In the genomic region with DNA sequence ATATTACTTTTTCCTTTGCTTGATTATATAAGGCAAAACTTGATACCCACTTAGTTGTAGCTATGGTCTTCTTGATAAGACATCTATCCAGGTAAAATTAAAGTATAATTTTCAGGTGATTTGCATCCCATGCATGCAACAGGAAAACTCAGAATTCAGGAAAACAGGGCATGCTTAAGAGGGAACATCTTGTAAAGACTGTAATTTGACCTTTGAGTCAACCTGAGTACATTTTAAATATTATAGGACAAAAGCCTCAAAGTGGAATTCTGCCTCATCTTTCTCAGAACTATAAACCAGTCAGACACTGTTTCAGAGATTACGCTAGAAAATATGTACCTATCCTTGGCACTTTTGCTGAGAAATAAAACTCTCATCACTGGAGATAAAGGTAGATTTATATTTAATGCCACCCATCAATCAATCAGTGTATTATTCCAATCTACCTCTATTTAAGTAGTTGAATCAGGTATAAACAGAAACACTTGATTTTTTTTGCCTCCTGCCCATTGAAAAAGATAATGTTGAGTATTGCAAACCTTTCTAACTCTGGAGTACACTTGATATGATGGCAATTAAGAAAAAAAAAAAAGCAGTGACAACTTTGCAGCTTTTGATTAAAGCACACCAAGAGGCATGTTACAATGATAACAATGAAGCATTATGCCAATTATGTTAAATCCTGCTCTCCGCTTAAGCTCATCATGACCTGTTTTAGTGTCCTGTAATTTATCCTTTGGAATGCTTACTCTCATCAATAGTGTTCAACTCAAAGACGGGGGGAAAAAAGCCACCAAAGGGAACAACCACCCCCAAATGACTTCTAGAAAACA, we compare ENCODE assay signal across 7 cellular contexts. TPM values are rescaled to one million over a fixed set of nuclear protein-coding genes. Genes with fewer than 3 reads are reported as not detected.
DNase-seq lines count a peak whose midpoint lies in the region; ATAC-seq and TF ChIP-seq lines count a peak whose summit lies in the region.

No MANE protein-coding gene starts in this region.

- TF ChIP-seq CTCF in RWPE2 (IDR thresholded peaks at IDR 0.05; ENCODE audit: poor library complexity, severe bottlenecking) = no peak
- TF ChIP-seq CTCF in fibroblast of lung (conservative IDR thresholded peaks at IDR 0.05 in 1 of 2, IDR thresholded peaks at IDR 0.05 in 1 of 2; ENCODE audit: low read depth in 1 of 2, low read length in 2 of 2) = no peak
- no peak for TF ChIP-seq CTCF in gastrocnemius medialis (IDR thresholded peaks at IDR 0.05 in 4 of 5, conservative IDR thresholded peaks at IDR 0.05 in 1 of 5)

- peaks cover 48% of the 10 kb centered on the region for H3K79me2 ChIP-seq in GM23248 (ENCODE audit: insufficient read depth)
- H3K79me2 ChIP-seq in fibroblast of lung (ENCODE audit: control insufficient read depth, insufficient read depth, low read length) = peaks cover 35% of the 10 kb centered on the region

- H3K9ac ChIP-seq in GM23248 = peak overlapping the region; percentile 97
- peak overlapping the region; percentile 94 for H3K9ac ChIP-seq in fibroblast of lung (ENCODE audit: insufficient read depth, low read length)

- intact Hi-C loops in gastrocnemius medialis (cut with DNase I; ENCODE audit: low total_unique reads) = loop anchor here (2.0 to 10.0 kb wide), 7 partner anchors 79 to 621 kb away; partner anchors contain the start of gene TXLNB

- H3K4me3 ChIP-seq in GM23248 (peak overlapping the region; percentile 97), RWPE2 (ENCODE audit: severe bottlenecking) (peak overlapping the region; percentile 63), fibroblast of lung (replicated peaks in 1 of 4; ENCODE audit: control extremely low read depth in 1 of 4, insufficient read depth in 1 of 4, low read depth in 3 of 4, low read length in 4 of 4) (peak overlapping the region; percentile 66 to 99 (median 88)), gastrocnemius medialis (peak overlapping the region; percentile 85 to 97 (median 87))

- peaks cover 29% of the 10 kb centered on the region for H3K36me3 ChIP-seq in GM23248 (ENCODE audit: low read depth)
- peaks cover 17% of the 10 kb centered on the region for H3K36me3 ChIP-seq in RWPE2 (ENCODE audit: low read depth)
- peaks cover 13% of the 10 kb centered on the region for H3K36me3 ChIP-seq in fibroblast of lung (ENCODE audit: control insufficient read depth, insufficient read depth, low read length)
- peaks cover 0 to 16% of the 10 kb centered on the region in 2 donors for H3K36me3 ChIP-seq in gastrocnemius medialis

- 35 to 36% methylated on average over 3 of the region's 3 CpGs for WGBS in GM23248 (ENCODE audit: low coverage in 1 of 2, low lambda C conversion rate in 2 of 2, missing lambda C conversion rate in 2 of 2), 2 experiments

- H3K27ac ChIP-seq in GM23248 = peak overlapping the region; percentile 91
- no peak overlapping the region for H3K27ac ChIP-seq in RWPE2 (ENCODE audit: poor library complexity, severe bottlenecking)
- H3K27ac ChIP-seq in fibroblast of lung (ENCODE audit: insufficient read depth, low read length) = peak overlapping the region; percentile 60
- H3K27ac ChIP-seq in gastrocnemius medialis = peak overlapping the region; percentile 94 to 97 (median 96)

- in situ Hi-C loops in GM23248 (cut with MboI) (loop anchor here (10.0 kb wide), 2 partner anchors 223 to 683 kb away; no protein-coding TSS in a partner anchor), gastrocnemius medialis (cut with MboI; ENCODE audit: low sequenced_read_pairs in 4 of 4) (loop anchor here in 3 of 4 donors (10.0 to 25.0 kb wide), 4 partner anchors 234 to 1066 kb away; partner anchors contain the start of gene HECA (in 1 of the 3))

- H4K20me1 ChIP-seq in GM23248 (ENCODE audit: insufficient read depth) (peaks cover 5% of the 10 kb centered on the region; the same call in 1 of the 2 replicates), fibroblast of lung (ENCODE audit: control insufficient read depth, extremely low read depth, insufficient read depth, low read length) (peaks cover 3% of the 10 kb centered on the region)

- no peak for TF ChIP-seq POLR2A in gastrocnemius medialis (IDR thresholded peaks at IDR 0.05)

- H3K4me2 ChIP-seq in GM23248 (ENCODE audit: unreplicated experiment) (peak overlapping the region; percentile 88), fibroblast of lung (ENCODE audit: extremely low read depth, insufficient read depth, low read length) (peak overlapping the region; percentile 82)

- no peaks in the 10 kb centered on the region for H3K9me2 ChIP-seq in GM23248 (ENCODE audit: insufficient read depth)

- no peak for ATAC-seq in RWPE2 (ENCODE audit: low read depth)
- no peak for ATAC-seq in gastrocnemius medialis
- ATAC-seq in GM18520 (IDR thresholded peaks at IDR 0.05; ENCODE audit: unreplicated experiment) = no peak
- ATAC-seq in HG03457 (IDR thresholded peaks at IDR 0.05; ENCODE audit: unreplicated experiment) = no peak

- peaks cover 26% of the 10 kb centered on the region for H3K4me1 ChIP-seq in GM23248 (ENCODE audit: insufficient read depth)
- H3K4me1 ChIP-seq in RWPE2 (ENCODE audit: insufficient read depth, poor library complexity, severe bottlenecking) = peaks cover 14% of the 10 kb centered on the region
- no peaks in the 10 kb centered on the region for H3K4me1 ChIP-seq in fibroblast of lung (ENCODE audit: control insufficient read depth, extremely low read depth, insufficient read depth, low read length)
- H3K4me1 ChIP-seq in gastrocnemius medialis = peaks cover 29 to 36% of the 10 kb centered on the region in 2 donors

- DNase-seq in GM23248 (peak; percentile 46), RWPE2 (ENCODE audit: low spot score) (no peak), fibroblast of lung (ENCODE audit: low read depth in 2 of 2) (peak; percentile 14 to 22), gastrocnemius medialis (no peak), GM19238 (ENCODE audit: insufficient read length, low spot score) (no peak)

- H3K9me3 ChIP-seq in GM23248 (ENCODE audit: low read depth) (no peaks in the 10 kb centered on the region), RWPE2 (ENCODE audit: severe bottlenecking) (no peaks in the 10 kb centered on the region), fibroblast of lung (ENCODE audit: control insufficient read depth, insufficient read depth, low read depth, low read length) (no peaks in the 10 kb centered on the region), gastrocnemius medialis (no peaks in the 10 kb centered on the region)

- no peak overlapping the region for H2AFZ ChIP-seq in GM23248
- H2AFZ ChIP-seq in fibroblast of lung (ENCODE audit: low read length) = no peak overlapping the region

- peaks cover 46% of the 10 kb centered on the region for H3F3A ChIP-seq in GM23248 (ENCODE audit: insufficient read depth)

- H3K27me3 ChIP-seq in GM23248 (replicated peaks; ENCODE audit: insufficient read depth) (no peaks in the 10 kb centered on the region), RWPE2 (ENCODE audit: insufficient read depth, poor library complexity, severe bottlenecking) (no peaks in the 10 kb centered on the region), fibroblast of lung (ENCODE audit: control insufficient read depth, insufficient read depth, low read length) (no peaks in the 10 kb centered on the region), gastrocnemius medialis (no peaks in the 10 kb centered on the region)

RNA-seq across cellular contexts. Expression of gene CITED2, which starts 2.8 kb away (rescaled TPM):
- total RNA-seq in GM23248 (2014; rRNA removed; shearing (Covaris generic)) = 1,051 and 1,192 TPM in 2 replicates
- polyA plus RNA-seq in GM23248 (2016; fragmentation: Nextera tagmentation; extraction: Ambion mirVana) = 644 and 672 TPM in 2 replicates
- total RNA-seq in fibroblast of lung = 94.8 and 139 TPM in 2 replicates
- polyA plus RNA-seq in fibroblast of lung = 230 and 370 TPM in 2 replicates
- 293 and 445 TPM in 2 replicates for polyA plus RNA-seq in fibroblast of lung (2012)
- polyA minus RNA-seq in fibroblast of lung (ENCODE audit: low replicate concordance) = 64.5 and 110 TPM in 2 replicates
- 100 to 1,000 TPM in 3 of 4 donors, 10 to 100 TPM in 1; 70.8 to 395 (median 345) TPM for total RNA-seq in gastrocnemius medialis

Comparison
In these comparisons a context has a peak if more than half of its experiments do, and no peak if none do; other contexts are left out.
1. DNase-seq: peak in GM23248 (single experiment) and fibroblast of lung (2 of 2); none in RWPE2 (single experiment), gastrocnemius medialis (0 of 2) and GM19238 (single experiment).
2. Peak in every context shown above with its lines, with median percentiles within 50 percentile points of each other: H3K4me3 ChIP-seq.